In the genomic region with DNA sequence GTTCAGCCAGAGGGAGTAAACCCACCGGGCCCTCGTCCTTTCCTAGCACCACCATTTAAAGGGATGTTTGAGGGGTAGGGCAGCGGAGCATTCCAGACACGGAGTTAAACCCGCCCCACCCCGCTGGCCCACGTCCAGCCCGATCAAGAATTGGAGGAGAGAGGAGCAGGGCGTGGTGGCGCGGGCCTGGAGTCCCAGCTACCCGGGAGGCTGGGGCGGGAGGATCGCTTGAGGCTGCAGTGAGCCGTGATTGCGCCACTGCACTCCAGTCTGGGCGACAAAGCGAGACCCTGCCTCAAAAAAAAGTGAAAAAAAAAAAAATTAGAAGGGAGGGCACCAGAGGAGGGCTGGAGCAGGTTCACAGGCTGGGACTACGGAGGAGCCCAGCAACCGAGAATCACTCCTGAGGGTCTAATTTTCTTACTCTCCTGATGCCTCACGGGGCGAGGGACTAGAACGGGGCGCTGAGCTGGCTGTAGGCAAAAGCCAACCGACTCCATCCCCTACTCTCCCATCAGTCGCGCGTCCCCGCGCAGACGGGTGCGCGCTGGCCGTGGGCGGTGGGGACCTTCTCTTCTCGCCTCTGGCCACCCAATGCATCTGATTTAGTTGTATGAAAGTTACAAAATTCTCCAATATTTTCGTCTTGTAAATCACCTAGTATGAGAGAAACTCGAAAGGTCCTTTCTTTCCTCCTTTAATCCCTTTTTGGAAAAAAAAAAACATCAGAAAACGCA, we compare ENCODE assay signal across 1 cellular context.
TF ChIP-seq lines count a peak whose summit lies in the region.

No MANE protein-coding gene starts in this region.

TF ChIP-seq in HEK293, 187 proteins besides CTCF, POLR2A, EP300 and RAD21 (continued from another document):
- TF ChIP-seq ZFHX2 (tag by site-specific recombination; conservative IDR thresholded peaks at IDR 0.05) (peak; percentile 54), ZNF626 (tag by site-specific recombination; IDR thresholded peaks at IDR 0.05) (no peak)
